ENCODE assay signal across 16 cellular contexts in genomic region chr14:75653563-75653962, GRCh38.
"Had no signal": no experiment of that assay in that cellular context is flagged by ENCODE, and none has a peak within 500 bp of the region (broad histone marks: within the 10 kb centered on the region; RNA-seq: fewer than 3 reads in every experiment).

No MANE protein-coding gene starts in this region.

- H3K4me3 ChIP-seq: ascending aorta, breast epithelium, cardiac muscle cell, colonic mucosa, dorsolateral prefrontal cortex, heart left ventricle had no signal

- H3K27ac Mint-ChIP-seq: activated CD8-positive, alpha-beta T cell treated with anti-CD3 and anti-CD28 coated beads for 36 hours; activated naive CD4-positive, alpha-beta T cell treated with anti-CD3 and anti-CD28 coated beads for 36 hours; activated naive CD4-positive, alpha-beta T cell treated with anti-CD3 and anti-CD28 coated beads, Interleukin-2, amount 50 U/mL, for 24 hours; activated naive CD8-positive, alpha-beta T cell treated with anti-CD3 and anti-CD28 coated beads, Interleukin-2, amount 10 ng/mL, durations not matched to agents 7 days and 5 days; endodermal cell; T-cell; T-helper 1 cell treated with Interleukin-12 subunit alpha and Interleukin-12 subunit beta and Interleukin-4 antibody, amounts not matched to agents 30 μg/mL and 1 μg/mL, for 36 hours; WTC11 had no signal

- H3K27me3 ChIP-seq: ascending aorta, breast epithelium, cardiac muscle cell, colonic mucosa, dorsolateral prefrontal cortex, heart left ventricle had no signal

- H3K9me3 Mint-ChIP-seq: activated CD8-positive, alpha-beta T cell treated with anti-CD3 and anti-CD28 coated beads for 36 hours; activated naive CD4-positive, alpha-beta T cell treated with anti-CD3 and anti-CD28 coated beads for 36 hours; activated naive CD4-positive, alpha-beta T cell treated with anti-CD3 and anti-CD28 coated beads, Interleukin-2, amount 50 U/mL, for 24 hours; activated naive CD8-positive, alpha-beta T cell treated with anti-CD3 and anti-CD28 coated beads, Interleukin-2, amount 10 ng/mL, durations not matched to agents 7 days and 5 days; T-cell; T-helper 1 cell treated with Interleukin-12 subunit alpha and Interleukin-12 subunit beta and Interleukin-4 antibody, amounts not matched to agents 30 μg/mL and 1 μg/mL, for 36 hours; WTC11 had no signal

- H3K27ac ChIP-seq: ascending aorta, breast epithelium, cardiac muscle cell, colonic mucosa, dorsolateral prefrontal cortex, heart left ventricle, VCaP had no signal

- H3K4me3 Mint-ChIP-seq: activated CD8-positive, alpha-beta T cell treated with anti-CD3 and anti-CD28 coated beads for 36 hours; activated naive CD4-positive, alpha-beta T cell treated with anti-CD3 and anti-CD28 coated beads for 36 hours; activated naive CD4-positive, alpha-beta T cell treated with anti-CD3 and anti-CD28 coated beads, Interleukin-2, amount 50 U/mL, for 24 hours; activated naive CD8-positive, alpha-beta T cell treated with anti-CD3 and anti-CD28 coated beads, Interleukin-2, amount 10 ng/mL, durations not matched to agents 7 days and 5 days; endodermal cell; T-cell; T-helper 1 cell treated with Interleukin-12 subunit alpha and Interleukin-12 subunit beta and Interleukin-4 antibody, amounts not matched to agents 30 μg/mL and 1 μg/mL, for 36 hours; WTC11 had no signal

- H3K4me1 ChIP-seq: breast epithelium, colonic mucosa had no signal

- H3K9me3 ChIP-seq: ascending aorta, breast epithelium, colonic mucosa, heart left ventricle had no signal

- H3K27me3 Mint-ChIP-seq: activated CD8-positive, alpha-beta T cell treated with anti-CD3 and anti-CD28 coated beads for 36 hours; activated naive CD4-positive, alpha-beta T cell treated with anti-CD3 and anti-CD28 coated beads, Interleukin-2, amount 50 U/mL, for 24 hours; activated naive CD8-positive, alpha-beta T cell treated with anti-CD3 and anti-CD28 coated beads, Interleukin-2, amount 10 ng/mL, durations not matched to agents 7 days and 5 days; brain; T-cell had no signal
